Comparison of ENCODE assay signal across 17 cellular contexts in the genomic region with DNA sequence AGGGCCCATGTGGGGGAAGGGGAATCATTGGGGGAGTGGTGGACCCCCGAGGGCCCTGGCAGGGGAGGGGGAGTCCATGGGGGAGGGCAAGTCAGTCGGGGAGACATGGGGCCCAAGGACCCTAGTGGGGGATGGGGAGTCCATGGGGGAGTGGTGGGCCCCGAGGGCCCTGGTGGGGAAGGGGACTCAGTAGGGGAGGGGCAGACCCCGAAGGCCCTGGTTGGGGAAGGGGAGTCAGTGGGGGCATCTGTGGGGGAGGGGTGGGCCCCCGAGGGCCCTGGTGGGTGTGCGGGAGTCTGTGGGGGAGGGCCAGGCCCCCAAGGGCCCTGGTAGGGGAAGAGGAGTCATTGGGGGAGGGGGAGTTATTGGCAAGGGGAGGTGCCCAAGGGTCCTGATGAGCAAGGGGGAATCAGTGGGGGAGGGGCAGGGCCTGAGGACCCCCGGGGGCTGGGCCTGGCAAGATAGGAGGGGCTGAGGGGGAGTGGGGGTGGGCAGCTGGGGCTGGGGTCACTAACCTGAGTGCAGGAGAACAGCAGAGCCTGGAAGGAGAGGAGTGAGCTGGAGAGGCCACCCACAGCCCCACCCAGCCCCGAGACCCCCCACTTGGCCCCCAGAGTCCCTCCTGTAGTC. TPM values are rescaled to one million over a fixed set of nuclear protein-coding genes. Genes with fewer than 3 reads are reported as not detected.
DNase-seq lines count a peak whose midpoint lies in the region; ATAC-seq, FAIRE-seq and TF ChIP-seq lines count a peak whose summit lies in the region.
"Had no signal": no experiment of that assay in that cellular context is flagged by ENCODE, and none has a peak within 500 bp of the region (broad histone marks: within the 10 kb centered on the region; RNA-seq: fewer than 3 reads in every experiment).

No MANE protein-coding gene starts in this region.

- FAIRE-seq in pancreas (lab: Jason Lieb, UNC), result no peak
- FAIRE-seq: A204.1 had no signal

- DNase-seq in Right ventricle myocardium inferior (ENCODE audit: missing footprints), result peak; percentile 20
- no peak for DNase-seq in cardiac septum (ENCODE audit: low spot score)
- DNase-seq in fibroblast of villous mesenchyme (ENCODE audit: low read depth), result no peak
- DNase-seq in pancreas, result peak in 4 of 6 donors; percentile 4 to 66 (median 30)
- DNase-seq in GDM1 (lab: John Stamatoyannopoulos, UW), result no peak
- DNase-seq: activated T-cell treated with anti-CD3 and anti-CD28 coated beads, Interleukin-2, amount 50 U/mL, for 24 hours; DMS 273 treated with DMSO at 0.1 percent for 48 hours; GOT3; NCI-H1092; SIG-M5; stimulated activated CD4-positive, alpha-beta T cell treated with anti-CD3 and anti-CD28 coated beads, Interleukin-4, amount 100 ng/mL, for 4 hours had no signal

- intact Hi-C loops in Right ventricle myocardium inferior (cut with DNase I), result no loop called here
- intact Hi-C loops in cardiac septum (cut with DNase I), result loop anchor here (5.0 kb wide), 1 partner anchor 76 kb away; no protein-coding TSS in a partner anchor
- intact Hi-C loops in pancreas (cut with DNase I), result no loop called here

- H3K4me3 ChIP-seq in fibroblast of villous mesenchyme (ENCODE audit: low read depth, low read length) (peak overlapping the region; percentile 89), pancreas (no peak overlapping the region), urinary bladder (ENCODE audit: low read depth, low read length) (peak overlapping the region; percentile 67)

- WGBS in pancreas, 2 donors, result 35 to 38% methylated on average over 8 of the region's 8 CpGs
- WGBS in urinary bladder, result 33% methylated on average over 8 of the region's 8 CpGs

- H3K36me3 ChIP-seq in pancreas (no peaks in the 10 kb centered on the region), urinary bladder (ENCODE audit: insufficient read depth) (no peaks in the 10 kb centered on the region)
- H3K36me3 ChIP-seq: neutrophil had no signal

- H3K4me1 ChIP-seq in pancreas (no peaks in the 10 kb centered on the region), urinary bladder (ENCODE audit: insufficient read depth) (peaks cover 2% of the 10 kb centered on the region)

- no peak overlapping the region for H3K27ac ChIP-seq in pancreas
- H3K27ac ChIP-seq in urinary bladder (ENCODE audit: low read depth), result no peak overlapping the region
- H3K27ac ChIP-seq: neutrophil, VCaP had no signal

- TF ChIP-seq CTCF in fibroblast of villous mesenchyme (IDR thresholded peaks at IDR 0.05; ENCODE audit: insufficient read depth, low read depth, low read length), result no peak
- TF ChIP-seq CTCF in pancreas (IDR thresholded peaks at IDR 0.05), result no peak

- ATAC-seq in Right ventricle myocardium inferior (no peak), pancreas (no peak), GM21737 (IDR thresholded peaks at IDR 0.05; ENCODE audit: unreplicated experiment) (no peak), GM21717 (IDR thresholded peaks at IDR 0.05; ENCODE audit: unreplicated experiment) (no peak)

- no peaks in the 10 kb centered on the region for H3K9me3 ChIP-seq in pancreas
- H3K9me3 ChIP-seq: neutrophil had no signal

- no peaks in the 10 kb centered on the region for H3K27me3 ChIP-seq in pancreas

RNA-seq across cellular contexts. Expression of gene MXRA8, which starts 2.1 kb away (rescaled TPM):
- total RNA-seq in Right ventricle myocardium inferior (21.8 TPM), cardiac septum (30.5 TPM), fibroblast of villous mesenchyme (249 and 351 TPM in 2 replicates), pancreas (10 to 100 TPM in 3 of 6 donors, 1 to 10 TPM in 3; 1.6 to 35.8 (median 7.6) TPM), urinary bladder (62.7 TPM)
- polyA plus RNA-seq in pancreas (10 to 100 TPM; 16.8 to 17.6 TPM), urinary bladder (159 TPM)

RNA-seq across cellular contexts. Expression of gene DVL1, which starts 7.1 kb away (rescaled TPM):
- total RNA-seq in Right ventricle myocardium inferior, result 119 TPM
- total RNA-seq in cardiac septum, result 96.2 TPM
- total RNA-seq in fibroblast of villous mesenchyme, result 69.5 and 70.9 TPM in 2 replicates
- total RNA-seq in pancreas, result 10 to 100 TPM; 30.6 to 54.0 (median 48.3) TPM
- 100 to 1,000 TPM in 1 of 2 donors, 10 to 100 TPM in 1; 80.5 to 103 TPM for polyA plus RNA-seq in pancreas
- 26.4 TPM for total RNA-seq in urinary bladder
- 69.0 TPM for polyA plus RNA-seq in urinary bladder

RNA-seq across cellular contexts. Expression of gene AURKAIP1, which starts 18.7 kb away (rescaled TPM):
- total RNA-seq in Right ventricle myocardium inferior, result 265 TPM
- total RNA-seq in cardiac septum, result 174 TPM
- total RNA-seq in fibroblast of villous mesenchyme, result 94.1 and 116 TPM in 2 replicates
- total RNA-seq in pancreas, result 10 to 100 TPM; 52.8 to 83.8 (median 57.7) TPM
- 100 to 1,000 TPM; 150 to 161 TPM for polyA plus RNA-seq in pancreas
- 20.7 TPM for total RNA-seq in urinary bladder
- 158 TPM for polyA plus RNA-seq in urinary bladder

RNA-seq across cellular contexts. Expression of gene TAS1R3, which starts 25.2 kb away (rescaled TPM):
- 0.51 TPM for total RNA-seq in Right ventricle myocardium inferior
- 0.62 TPM for total RNA-seq in cardiac septum
- total RNA-seq in fibroblast of villous mesenchyme, result under 0.01 TPM in 2 replicates
- total RNA-seq in pancreas, result under 1 TPM; 0.04 to 0.41 (median 0.08) TPM
- polyA plus RNA-seq in pancreas, result under 1 TPM; 0.21 to 0.34 TPM
- total RNA-seq in urinary bladder, result 0.48 TPM
- polyA plus RNA-seq in urinary bladder, result 0.11 TPM

RNA-seq across cellular contexts. Expression of gene CPTP, which starts 31.7 kb away (rescaled TPM):
- 119 TPM for total RNA-seq in Right ventricle myocardium inferior
- 50.2 TPM for total RNA-seq in cardiac septum
- total RNA-seq in fibroblast of villous mesenchyme, result 11.7 and 13.2 TPM in 2 replicates
- 10 to 100 TPM in 5 of 6 donors, 1 to 10 TPM in 1; 8.0 to 14.8 (median 10.7) TPM for total RNA-seq in pancreas
- polyA plus RNA-seq in pancreas, result 10 to 100 TPM; 11.3 to 22.0 TPM
- total RNA-seq in urinary bladder, result 6.1 TPM
- 17.1 TPM for polyA plus RNA-seq in urinary bladder

Comparison
In these comparisons a context has a peak if more than half of its experiments do, and no peak if none do; other contexts are left out.
1. DNase-seq: peak in Right ventricle myocardium inferior (single experiment) and pancreas (4 of 6); none in cardiac septum (single experiment), fibroblast of villous mesenchyme (single experiment) and GDM1 (single experiment).
2. H3K4me3 ChIP-seq: peak in fibroblast of villous mesenchyme (single experiment) and urinary bladder (single experiment); none in pancreas (0 of 4).